ENCODE assay signal across 1 cellular context in genomic region chr17:28160610-28161009, GRCh38.
TF ChIP-seq lines count a peak whose summit lies in the region.

No MANE protein-coding gene starts in this region.

TF ChIP-seq in WTC11, 78 proteins besides CTCF, POLR2A, EP300 and RAD21 (continued from another document):
- TF ChIP-seq, protein P1, sequence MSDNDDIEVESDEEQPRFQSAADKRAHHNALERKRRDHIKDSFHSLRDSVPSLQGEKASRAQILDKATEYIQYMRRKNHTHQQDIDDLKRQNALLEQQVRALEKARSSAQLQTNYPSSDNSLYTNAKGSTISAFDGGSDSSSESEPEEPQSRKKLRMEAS (CRISPR knock-in tag; IDR thresholded peaks at IDR 0.05) = no peak
- TF ChIP-seq EMX1 (CRISPR knock-in tag; IDR thresholded peaks at IDR 0.05) (no peak), NR3C1 (CRISPR knock-in tag; conservative IDR thresholded peaks at IDR 0.05; ENCODE audit: low read depth) (no peak), SOX15 (CRISPR knock-in tag; IDR thresholded peaks at IDR 0.05) (no peak), ZNF263 (CRISPR knock-in tag; IDR thresholded peaks at IDR 0.05; ENCODE audit: low read depth) (no peak), NR2C2 (CRISPR knock-in tag; IDR thresholded peaks at IDR 0.05) (no peak), NFE2L1 (CRISPR knock-in tag; IDR thresholded peaks at IDR 0.05) (no peak)
